Comparison of ENCODE assay signal across 8 cellular contexts in the genomic region with DNA sequence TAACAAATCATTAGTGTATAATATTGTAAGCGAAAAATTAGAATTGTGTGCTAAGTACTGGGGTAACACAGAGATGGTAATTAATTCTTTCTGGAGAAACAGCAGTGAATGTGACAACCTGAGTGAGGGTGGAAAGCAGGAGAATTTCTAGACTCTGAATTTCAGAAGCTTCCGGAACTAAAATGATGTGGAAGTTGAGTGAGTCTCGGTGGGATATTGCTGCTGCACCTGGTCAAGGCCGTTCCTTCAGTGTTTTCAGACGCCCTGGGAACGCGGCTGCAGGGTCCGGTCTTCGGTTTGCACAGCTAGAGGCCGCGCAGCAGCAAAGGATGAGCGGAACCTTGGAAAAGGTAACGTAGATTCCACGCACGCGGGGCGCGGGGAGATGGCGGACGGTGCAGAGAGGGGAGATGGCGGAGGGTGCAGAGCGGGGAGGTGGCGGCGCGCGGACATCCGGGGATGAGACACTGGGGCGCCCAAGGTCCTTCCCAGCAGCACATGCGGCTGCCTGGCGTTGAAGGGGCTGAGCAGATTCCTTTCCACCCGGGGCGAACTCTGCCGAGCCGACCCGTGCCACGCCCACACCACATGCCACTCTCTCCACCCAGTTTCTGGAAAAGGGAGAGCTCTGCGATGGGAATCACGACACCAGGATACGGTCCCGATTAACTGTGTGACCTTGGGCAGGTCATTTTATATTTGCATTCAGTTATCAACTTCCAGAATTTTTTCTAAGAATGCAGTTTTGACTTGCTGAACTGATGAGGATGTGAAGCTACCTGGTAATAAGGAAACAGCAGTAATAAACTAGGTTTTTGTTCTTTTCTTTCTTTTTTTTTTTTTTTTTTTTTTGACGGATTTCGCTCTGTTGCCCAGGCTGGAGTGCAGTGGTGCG. TPM values are rescaled to one million over a fixed set of nuclear protein-coding genes. Genes with fewer than 3 reads are reported as not detected.
DNase-seq lines count a peak whose midpoint lies in the region; ATAC-seq and TF ChIP-seq lines count a peak whose summit lies in the region.

A gene (plus strand): TSS at position 232 of the 895 bp plus-strand sequence. CDS start 98 bp downstream, at position 330.

- under 1% methylated on average over 34 of the region's 43 CpGs for WGBS in SK-N-SH (ENCODE audit: low lambda C conversion rate)

- H3K79me2 ChIP-seq in SK-N-SH (ENCODE audit: insufficient read depth) (peaks cover 27% of the 10 kb centered on the region), osteoblast (ENCODE audit: insufficient read depth, low read length) (peaks cover 7% of the 10 kb centered on the region)

- H3K36me3 Mint-ChIP-seq in HFFc6 (ENCODE audit: low read depth) (no peaks in the 10 kb centered on the region), glutamatergic neuron (ENCODE audit: unreplicated experiment) (no peaks in the 10 kb centered on the region)
- H3K36me3 Mint-ChIP-seq in activated naive CD4-positive, alpha-beta T cell treated with anti-CD3 and anti-CD28 coated beads, Interleukin-2, amount 50 U/mL, for 24 hours: no peaks in the 10 kb centered on the region

- TF ChIP-seq CTCF in HFFc6 (IDR thresholded peaks at IDR 0.05) (no peak), SK-N-SH (IDR thresholded peaks at IDR 0.05) (no peak), glutamatergic neuron (IDR thresholded peaks at IDR 0.05; ENCODE audit: partially characterized antibody, unreplicated experiment) (no peak), osteoblast (IDR thresholded peaks at IDR 0.05; ENCODE audit: extremely low read depth, low read depth, low read length) (no peak), thoracic aorta (IDR thresholded peaks at IDR 0.05) (no peak)

- peak within 1 kb of the TSS; percentile 98 for H2AFZ ChIP-seq in SK-N-SH (ENCODE audit: low read depth)
- peak within 1 kb of the TSS; percentile 99 for H2AFZ ChIP-seq in osteoblast (ENCODE audit: low read length)

- H3K27ac Mint-ChIP-seq in HFFc6 (peak within 1 kb of the TSS; percentile 97), glutamatergic neuron (ENCODE audit: unreplicated experiment) (peak within 1 kb of the TSS; percentile 100)
- H3K27ac Mint-ChIP-seq in activated naive CD4-positive, alpha-beta T cell treated with anti-CD3 and anti-CD28 coated beads, Interleukin-2, amount 50 U/mL, for 24 hours: peak within 1 kb of the TSS; percentile 100

- H3K27me3 ChIP-seq in SK-N-SH (ENCODE audit: insufficient read depth) (no peaks in the 10 kb centered on the region), osteoblast (ENCODE audit: insufficient read depth, low read length) (no peaks in the 10 kb centered on the region), thoracic aorta (replicated peaks; ENCODE audit: insufficient read depth) (no peaks in the 10 kb centered on the region)

- H3K36me3 ChIP-seq in SK-N-SH (replicated peaks in 1 of 2; ENCODE audit: control insufficient read depth in 1 of 2, insufficient read depth in 2 of 2, low read length in 1 of 2) (no peaks in the 10 kb centered on the region), osteoblast (ENCODE audit: insufficient read depth, low read length) (no peaks in the 10 kb centered on the region), thoracic aorta (no peaks in the 10 kb centered on the region)

- TF ChIP-seq RAD21 in SK-N-SH (IDR thresholded peaks at IDR 0.05; ENCODE audit: low read length): no peak

- H3K4me1 ChIP-seq in SK-N-SH (ENCODE audit: control insufficient read depth in 1 of 2, insufficient read depth in 2 of 2, low read depth in 1 of 2, low read length in 1 of 2) (peaks cover 2 to 4% of the 10 kb centered on the region in 2 experiments; a peak in 2 of 4 replicates), osteoblast (ENCODE audit: insufficient read depth, low read length) (peaks cover 19% of the 10 kb centered on the region), thoracic aorta (ENCODE audit: control insufficient read depth in 1 of 2, low read depth in 2 of 2) (peaks cover 4 to 13% of the 10 kb centered on the region in 2 donors)

- H3K27ac ChIP-seq in SK-N-SH (ENCODE audit: low read depth in 2 of 2, low read length in 1 of 2) (peak within 1 kb of the TSS; percentile 90 to 97), osteoblast (ENCODE audit: low read depth, low read length) (peak within 1 kb of the TSS; percentile 66), thoracic aorta (peak within 1 kb of the TSS; percentile 81 to 85)

- no peaks in the 10 kb centered on the region for H4K20me1 ChIP-seq in SK-N-SH (ENCODE audit: insufficient read depth)
- no peaks in the 10 kb centered on the region for H4K20me1 ChIP-seq in osteoblast (ENCODE audit: insufficient read depth, low read length)

- H3K9me3 Mint-ChIP-seq in HFFc6 (no peaks in the 10 kb centered on the region), glutamatergic neuron (ENCODE audit: unreplicated experiment) (peaks cover 6% of the 10 kb centered on the region)
- no peaks in the 10 kb centered on the region for H3K9me3 Mint-ChIP-seq in activated naive CD4-positive, alpha-beta T cell treated with anti-CD3 and anti-CD28 coated beads, Interleukin-2, amount 50 U/mL, for 24 hours

- no peaks in the 10 kb centered on the region for H3K9me2 ChIP-seq in SK-N-SH

- CTCF ChIA-PET in SK-N-SH (lab: Yijun Ruan, JAX): interaction anchor here (0.7 kb wide), 1 partner anchor 9 kb away, joined by 3 read pairs; no protein-coding TSS in a partner anchor

- H3K4me3 Mint-ChIP-seq in HFFc6: peak within 1 kb of the TSS; percentile 99
- H3K4me3 Mint-ChIP-seq in activated naive CD4-positive, alpha-beta T cell treated with anti-CD3 and anti-CD28 coated beads, Interleukin-2, amount 50 U/mL, for 24 hours: peak within 1 kb of the TSS; percentile 100
- peak within 1 kb of the TSS; percentile 100 for H3K4me3 Mint-ChIP-seq in glutamatergic neuron (ENCODE audit: unreplicated experiment)

- H3K4me2 ChIP-seq in SK-N-SH (peak within 1 kb of the TSS; percentile 80), osteoblast (ENCODE audit: insufficient read depth, low read length) (peak within 1 kb of the TSS; percentile 79)

- no peaks in the 10 kb centered on the region for H3K9me3 ChIP-seq in SK-N-SH
- no peaks in the 10 kb centered on the region for H3K9me3 ChIP-seq in osteoblast (ENCODE audit: low read depth, low read length)
- no peaks in the 10 kb centered on the region for H3K9me3 ChIP-seq in thoracic aorta

- ATAC-seq in thoracic aorta (ENCODE audit: insufficient number of reproducible peaks, low FRiP score, low read depth): peak; percentile 82

- POLR2A ChIA-PET in SK-N-SH (lab: Yijun Ruan, JAX): interaction anchor here (0.6 to 1.6 kb wide), 9 partner anchors 9 to 90 kb away, joined by 3 to 26 read pairs (median 5); a partner anchor contains a TSS

- TF ChIP-seq EP300 in SK-N-SH (IDR thresholded peaks at IDR 0.05; ENCODE audit: borderline replicate concordance in 1 of 2, low read depth in 1 of 2, low read length in 1 of 2): no peak; a peak in 1 of 4 replicates

- peak within 1 kb of the TSS; percentile 88 for H3K9ac ChIP-seq in SK-N-SH

- H3K4me3 ChIP-seq in SK-N-SH (ENCODE audit: low read depth in 2 of 2, low read length in 1 of 2): peak within 1 kb of the TSS; percentile 61 to 89
- H3K4me3 ChIP-seq in osteoblast (ENCODE audit: insufficient read depth, low read length): peak within 1 kb of the TSS; percentile 92
- peak within 1 kb of the TSS; percentile 91 for H3K4me3 ChIP-seq in thoracic aorta

- peaks cover 28% of the 10 kb centered on the region for H3F3A ChIP-seq in SK-N-SH (replicated peaks; ENCODE audit: insufficient read depth)

- H3K27me3 Mint-ChIP-seq in HFFc6 (ENCODE audit: insufficient read depth) (no peaks in the 10 kb centered on the region), glutamatergic neuron (ENCODE audit: unreplicated experiment) (peaks cover 1% of the 10 kb centered on the region)
- H3K27me3 Mint-ChIP-seq in activated naive CD4-positive, alpha-beta T cell treated with anti-CD3 and anti-CD28 coated beads, Interleukin-2, amount 50 U/mL, for 24 hours: no peaks in the 10 kb centered on the region

- DNase-seq in GM03348 (ENCODE audit: low spot score) (peak; percentile 97), HFFc6 (peak; percentile 93), NCI-H1048 (lab: John Stamatoyannopoulos, UW) (peak; percentile 88), SK-N-SH (peak; percentile 96), glutamatergic neuron (peak; percentile 88), osteoblast (ENCODE audit: insufficient read length, low spot score, missing footprints) (peak; percentile 98), thoracic aorta (ENCODE audit: low spot score) (peak; percentile 65)

- peaks cover 17% of the 10 kb centered on the region for H3K4me1 Mint-ChIP-seq in HFFc6 (ENCODE audit: low read depth)
- peaks cover 18% of the 10 kb centered on the region for H3K4me1 Mint-ChIP-seq in activated naive CD4-positive, alpha-beta T cell treated with anti-CD3 and anti-CD28 coated beads, Interleukin-2, amount 50 U/mL, for 24 hours
- H3K4me1 Mint-ChIP-seq in glutamatergic neuron (ENCODE audit: low read depth, unreplicated experiment): peaks cover 6% of the 10 kb centered on the region

TF ChIP-seq in SK-N-SH, 30 proteins besides CTCF, POLR2A, EP300 and RAD21 (continues in another document):
- peak; percentile 82 for TF ChIP-seq GABPA (IDR thresholded peaks at IDR 0.05; ENCODE audit: low read depth)
- no peak for TF ChIP-seq NRF1 (IDR thresholded peaks at IDR 0.05; ENCODE audit: low read depth, low read length)
- TF ChIP-seq JUND (IDR thresholded peaks at IDR 0.05): peak; percentile 21; the same call in 1 of the 2 replicates
- TF ChIP-seq, protein P1, sequence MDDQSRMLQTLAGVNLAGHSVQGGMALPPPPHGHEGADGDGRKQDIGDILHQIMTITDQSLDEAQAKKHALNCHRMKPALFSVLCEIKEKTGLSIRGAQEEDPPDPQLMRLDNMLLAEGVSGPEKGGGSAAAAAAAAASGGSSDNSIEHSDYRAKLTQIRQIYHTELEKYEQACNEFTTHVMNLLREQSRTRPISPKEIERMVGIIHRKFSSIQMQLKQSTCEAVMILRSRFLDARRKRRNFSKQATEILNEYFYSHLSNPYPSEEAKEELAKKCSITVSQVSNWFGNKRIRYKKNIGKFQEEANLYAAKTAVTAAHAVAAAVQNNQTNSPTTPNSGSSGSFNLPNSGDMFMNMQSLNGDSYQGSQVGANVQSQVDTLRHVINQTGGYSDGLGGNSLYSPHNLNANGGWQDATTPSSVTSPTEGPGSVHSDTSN (IDR thresholded peaks at IDR 0.05): 0 out of 2 replicates have a peak, but pooled peaks have one; percentile 8

RNA-seq across cellular contexts. Expression of the gene that starts here (rescaled TPM):
- total RNA-seq in HFFc6 (2021; fragmentation: NEBNext Ultra II Directional; extraction: Animal tissue kit (Norgen Biotek cat#: 25700)): 10 to 100 TPM; 29.3 to 39.4 (median 35.1) TPM
- 28.3 and 29.2 TPM in 2 replicates for polyA plus RNA-seq in SK-N-SH (2012; rRNA removed)
- 36.1 and 43.7 TPM in 2 replicates for polyA plus RNA-seq in SK-N-SH (2012; cell fraction: cytosol; rRNA removed)
- polyA plus RNA-seq in SK-N-SH (2012; cell fraction: nucleus; rRNA removed): 9.6 and 13.6 TPM in 2 replicates
- 30.5 TPM for total RNA-seq in glutamatergic neuron (ENCODE audit: unreplicated experiment)
- total RNA-seq in osteoblast: 14.5 and 19.7 TPM in 2 replicates
- 10 to 100 TPM in 1 of 2 donors, 1 to 10 TPM in 1; 3.8 to 18.6 TPM for total RNA-seq in thoracic aorta

Comparison
In these comparisons a context has a peak if more than half of its experiments do, and no peak if none do; other contexts are left out.
1. Peak in every context shown above with its lines: DNase-seq, ATAC-seq, H3K4me3 ChIP-seq and H3K27ac ChIP-seq.